ENCODE assay signal across 9 cellular contexts in the genomic region with DNA sequence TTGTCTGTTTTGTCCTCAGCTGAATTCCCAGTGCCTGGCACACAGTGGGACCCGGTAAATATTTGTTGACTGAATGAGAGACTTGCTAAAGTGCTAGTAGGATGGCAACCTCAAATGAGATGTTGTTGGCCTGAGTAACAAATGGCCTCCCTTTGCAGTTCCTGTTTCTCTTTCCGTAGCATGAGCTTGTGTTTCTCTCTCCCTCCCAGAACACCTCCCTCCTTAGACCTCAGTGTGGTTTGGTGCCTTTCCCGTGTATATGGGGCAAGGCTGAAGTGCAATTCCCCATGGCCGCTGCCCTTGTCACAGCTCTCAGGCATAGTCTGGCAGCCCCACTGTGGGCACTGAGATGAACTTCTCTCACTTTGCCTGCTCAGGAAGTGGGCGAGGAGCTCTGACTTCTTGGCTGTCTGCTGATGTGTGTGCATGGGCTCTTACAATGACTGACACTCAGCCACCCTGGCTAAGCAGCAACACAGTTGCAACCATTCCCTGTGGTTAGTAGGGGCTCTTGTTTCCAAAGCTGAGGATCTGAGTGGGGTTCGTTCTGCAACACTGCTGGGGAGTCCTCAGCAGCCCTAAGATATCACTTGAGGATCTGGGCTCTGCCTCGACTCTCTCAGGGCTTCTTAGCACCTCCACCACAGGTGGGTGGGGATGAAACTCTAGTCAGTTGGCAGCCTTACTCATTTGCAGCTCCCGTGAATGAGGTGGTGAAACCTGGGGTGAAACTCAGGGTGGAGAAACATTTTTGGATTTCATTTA.
A peak's percentile ranks its signal among the peaks of the same experiment; 100 is the strongest.
DNase-seq lines count a peak whose midpoint lies in the region; ATAC-seq and TF ChIP-seq lines count a peak whose summit lies in the region.
"Had no signal": no experiment of that assay in that cellular context is flagged by ENCODE, and none has a peak within 500 bp of the region (broad histone marks: within the 10 kb centered on the region; RNA-seq: fewer than 3 reads in every experiment).

No MANE protein-coding gene starts in this region.

- H3K27ac ChIP-seq in OCI-LY1 (ENCODE audit: low read depth, low read length, poor library complexity, severe bottlenecking) = peak overlapping the region; percentile 72

- H3F3A ChIP-seq in OCI-LY1 (ENCODE audit: insufficient read depth, low read length) = no peaks in the 10 kb centered on the region

- in situ Hi-C loops in G401 (cut with HindIII; ENCODE audit: low sequenced_read_pairs) = no loop called here

- H4K20me1 ChIP-seq in OCI-LY1 (ENCODE audit: insufficient read depth, low read length) = no peaks in the 10 kb centered on the region

- no peaks in the 10 kb centered on the region for H3K27me3 ChIP-seq in OCI-LY1 (ENCODE audit: insufficient read depth, low read length)
- H3K27me3 ChIP-seq: heart right ventricle had no signal

- H3K4me3 ChIP-seq in OCI-LY1 (ENCODE audit: low read depth, low read length, poor library complexity, severe bottlenecking) = no peak overlapping the region
- H3K4me3 ChIP-seq: heart right ventricle had no signal

- no peaks in the 10 kb centered on the region for H3K27me3 Mint-ChIP-seq in activated T-helper 2 cell treated with anti-CD3 and anti-CD28 coated beads, Interferon-gamma antibody, Interleukin-2, Interleukin-4, amounts not matched to agents 10 μg/mL and 5 μg/mL and 100 μg/mL, durations not matched to agents 14 hours and 24 hours and 36 hours (ENCODE audit: low read depth)

- no peak for TF ChIP-seq CTCF in OCI-LY1 (IDR thresholded peaks at IDR 0.05; ENCODE audit: low read length)

- H3K4me1 Mint-ChIP-seq in activated T-helper 2 cell treated with anti-CD3 and anti-CD28 coated beads, Interferon-gamma antibody, Interleukin-2, Interleukin-4, amounts not matched to agents 10 μg/mL and 5 μg/mL and 100 μg/mL, durations not matched to agents 14 hours and 24 hours and 36 hours (ENCODE audit: low read depth) = peaks cover 76% of the 10 kb centered on the region

- intact Hi-C loops in activated T-helper 2 cell treated with anti-CD3 and anti-CD28 coated beads, Interferon-gamma antibody, Interleukin-2, Interleukin-4, amounts not matched to agents 10 μg/mL and 5 μg/mL and 100 μg/mL, durations not matched to agents 14 hours and 24 hours and 36 hours (cut with micrococcal nuclease) = loop anchor here (1.0 to 5.0 kb wide), 11 partner anchors 8 to 944 kb away; a partner anchor contains a TSS

- no peaks in the 10 kb centered on the region for H3K9me2 ChIP-seq in OCI-LY1 (ENCODE audit: low read depth, low read length)

- H2AFZ ChIP-seq in OCI-LY1 (ENCODE audit: low read length) = peak overlapping the region; percentile 33; the same call in 1 of the 2 replicates

- H3K9ac ChIP-seq in OCI-LY1 (ENCODE audit: low read length) = peak overlapping the region; percentile 20; the same call in 1 of the 2 replicates

- H3K4me2 ChIP-seq in OCI-LY1 (ENCODE audit: low read length) = peak overlapping the region; percentile 41

- H3K4me1 ChIP-seq in OCI-LY1 (ENCODE audit: insufficient read depth, low read length, severe bottlenecking) = peaks cover 36% of the 10 kb centered on the region

- DNase-seq in activated T-helper 2 cell treated with anti-CD3 and anti-CD28 coated beads, Interferon-gamma antibody, Interleukin-2, Interleukin-4, amounts not matched to agents 10 μg/mL and 5 μg/mL and 100 μg/mL, durations not matched to agents 14 hours and 24 hours and 36 hours (ENCODE audit: low spot score) = peak; percentile 72
- DNase-seq in pons (ENCODE audit: low spot score) = peak; percentile 23
- DNase-seq in NCI-H524 (lab: John Stamatoyannopoulos, UW) = no peak
- no peak for DNase-seq in amygdala (lab: John Stamatoyannopoulos, UW)
- no peak for DNase-seq in G401 (ENCODE audit: low spot score)
- DNase-seq: heart right ventricle had no signal

- H3K36me3 Mint-ChIP-seq in activated T-helper 2 cell treated with anti-CD3 and anti-CD28 coated beads, Interferon-gamma antibody, Interleukin-2, Interleukin-4, amounts not matched to agents 10 μg/mL and 5 μg/mL and 100 μg/mL, durations not matched to agents 14 hours and 24 hours and 36 hours (ENCODE audit: low read depth) = peaks cover 13% of the 10 kb centered on the region

- H3K79me2 ChIP-seq in OCI-LY1 (ENCODE audit: insufficient read depth, low read length) = no peaks in the 10 kb centered on the region

- peak overlapping the region; percentile 98 for H3K27ac Mint-ChIP-seq in activated T-helper 2 cell treated with anti-CD3 and anti-CD28 coated beads, Interferon-gamma antibody, Interleukin-2, Interleukin-4, amounts not matched to agents 10 μg/mL and 5 μg/mL and 100 μg/mL, durations not matched to agents 14 hours and 24 hours and 36 hours

- no peaks in the 10 kb centered on the region for H3K36me3 ChIP-seq in OCI-LY1 (ENCODE audit: insufficient read depth, low read length)

- no peaks in the 10 kb centered on the region for H3K9me3 Mint-ChIP-seq in activated T-helper 2 cell treated with anti-CD3 and anti-CD28 coated beads, Interferon-gamma antibody, Interleukin-2, Interleukin-4, amounts not matched to agents 10 μg/mL and 5 μg/mL and 100 μg/mL, durations not matched to agents 14 hours and 24 hours and 36 hours

- ATAC-seq in GM18502 (IDR thresholded peaks at IDR 0.05; ENCODE audit: poor library complexity, unreplicated experiment) (peak; percentile 78), HG02678 (IDR thresholded peaks at IDR 0.05; ENCODE audit: unreplicated experiment) (peak; percentile 80)

- H3K4me3 Mint-ChIP-seq in activated T-helper 2 cell treated with anti-CD3 and anti-CD28 coated beads, Interferon-gamma antibody, Interleukin-2, Interleukin-4, amounts not matched to agents 10 μg/mL and 5 μg/mL and 100 μg/mL, durations not matched to agents 14 hours and 24 hours and 36 hours (ENCODE audit: low read depth) = peak overlapping the region; percentile 64

- no peaks in the 10 kb centered on the region for H3K9me3 ChIP-seq in OCI-LY1 (ENCODE audit: low read length)
- H3K9me3 ChIP-seq: heart right ventricle had no signal

Comparison
In these comparisons a context has a peak if more than half of its experiments do, and no peak if none do; other contexts are left out.
1. DNase-seq: peak in activated T-helper 2 cell treated with anti-CD3 and anti-CD28 coated beads, Interferon-gamma antibody, Interleukin-2, Interleukin-4, amounts not matched to agents 10 μg/mL and 5 μg/mL and 100 μg/mL, durations not matched to agents 14 hours and 24 hours and 36 hours (single experiment) and pons (single experiment); none in NCI-H524 (0 of 2), amygdala (0 of 56) and G401 (single experiment).